In the genomic region with DNA sequence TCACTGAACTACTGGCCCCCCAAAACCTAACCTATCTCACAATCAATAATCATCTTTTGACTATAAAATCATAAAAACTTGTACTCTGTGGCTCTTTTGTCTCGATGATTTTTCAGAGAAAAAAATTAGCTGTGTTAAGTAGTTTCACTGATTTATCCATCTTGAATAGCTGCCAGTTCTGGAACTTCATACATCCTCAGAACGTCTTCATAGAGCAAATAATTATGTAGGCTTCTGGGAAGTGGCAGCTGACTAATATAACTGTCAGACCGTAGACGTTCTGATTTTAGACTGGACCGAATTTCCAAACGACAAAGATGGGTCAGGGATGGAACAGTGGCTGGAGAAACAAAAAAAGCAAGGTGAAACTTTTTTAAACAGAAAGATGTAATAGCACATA, we compare ENCODE assay signal across 20 cellular contexts.
DNase-seq lines count a peak whose midpoint lies in the region; TF ChIP-seq lines count a peak whose summit lies in the region.
"Had no signal": no experiment of that assay in that cellular context is flagged by ENCODE, and none has a peak within 500 bp of the region (broad histone marks: within the 10 kb centered on the region; RNA-seq: fewer than 3 reads in every experiment).

No MANE protein-coding gene starts in this region.

- no peak overlapping the region for H3K4me3 ChIP-seq in choroid plexus epithelial cell (ENCODE audit: low read depth, low read length)
- H3K4me3 ChIP-seq: GM12878, MG63, Peyer's patch had no signal

- CTCF ChIA-PET in HEK293T (lab: Yijun Ruan, JAX), result no interaction called here

- no peak for TF ChIP-seq CTCF in choroid plexus epithelial cell (conservative IDR thresholded peaks at IDR 0.05; ENCODE audit: low read depth, low read length)

- in situ Hi-C loops in ACHN (cut with HindIII; ENCODE audit: low pct_ligation_motif_present, low pct_unique_long_range_greater_than_20kb, low sequenced_read_pairs), result no loop called here

- POLR2A ChIA-PET in HEK293T (lab: Yijun Ruan, JAX), result no interaction called here

- DNase-seq in HEK293T (ENCODE audit: extremely low spot score) (no peak), choroid plexus epithelial cell (ENCODE audit: low read depth) (peak; percentile 12), left kidney (ENCODE audit: low read depth, low spot score) (peak; percentile 65), ACHN (no peak)
- no peak for DNase-seq in activated naive CD4-positive, alpha-beta T cell treated with Interleukin-2 at 50 U/mL for 16 hours
- no peak for DNase-seq in activated effector memory CD4-positive, alpha-beta T cell treated with anti-CD3 and anti-CD28 coated beads, Interleukin-2, amount 50 U/mL, for 16 hours
- DNase-seq in activated CD4-positive, alpha-beta T cell treated with anti-CD3 and anti-CD28 coated beads, Interleukin-2, amount 50 U/mL, for 48 hours, result no peak
- DNase-seq: DMS 273 treated with DMSO at 0.1 percent for 48 hours, GDM1, H7, Karpas-422, MG63, NCI-H1092, NCI-H146, NCI-H2029 treated with DMSO at 0.1 percent for 48 hours, NCI-H2171, NCI-H446 treated with DMSO at 0.1 percent for 48 hours, Peyer's patch, SW 1271 had no signal

TF ChIP-seq in HEK293T, 16 proteins besides CTCF, POLR2A, EP300 and RAD21:
- TF ChIP-seq, protein P1, sequence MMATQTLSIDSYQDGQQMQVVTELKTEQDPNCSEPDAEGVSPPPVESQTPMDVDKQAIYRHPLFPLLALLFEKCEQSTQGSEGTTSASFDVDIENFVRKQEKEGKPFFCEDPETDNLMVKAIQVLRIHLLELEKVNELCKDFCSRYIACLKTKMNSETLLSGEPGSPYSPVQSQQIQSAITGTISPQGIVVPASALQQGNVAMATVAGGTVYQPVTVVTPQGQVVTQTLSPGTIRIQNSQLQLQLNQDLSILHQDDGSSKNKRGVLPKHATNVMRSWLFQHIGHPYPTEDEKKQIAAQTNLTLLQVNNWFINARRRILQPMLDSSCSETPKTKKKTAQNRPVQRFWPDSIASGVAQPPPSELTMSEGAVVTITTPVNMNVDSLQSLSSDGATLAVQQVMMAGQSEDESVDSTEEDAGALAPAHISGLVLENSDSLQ (IDR thresholded peaks at IDR 0.05), result peak; percentile 13; the same call in 1 of the 2 replicates
- no peak for TF ChIP-seq ZNF384 (IDR thresholded peaks at IDR 0.05)

Comparison
In these comparisons a context has a peak if more than half of its experiments do, and no peak if none do; other contexts are left out.
1. DNase-seq: peak in choroid plexus epithelial cell (single experiment) and left kidney (single experiment); none in HEK293T (single experiment), activated naive CD4-positive, alpha-beta T cell treated with Interleukin-2 at 50 U/mL for 16 hours (single experiment), ACHN (single experiment), activated effector memory CD4-positive, alpha-beta T cell treated with anti-CD3 and anti-CD28 coated beads, Interleukin-2, amount 50 U/mL, for 16 hours (single experiment) and activated CD4-positive, alpha-beta T cell treated with anti-CD3 and anti-CD28 coated beads, Interleukin-2, amount 50 U/mL, for 48 hours (0 of 2).